Comparison of ENCODE assay signal across 8 cellular contexts in genomic region chr2:170530284-170530745, GRCh38.
DNase-seq lines count a peak whose midpoint lies in the region; ATAC-seq and TF ChIP-seq lines count a peak whose summit lies in the region.

No MANE protein-coding gene starts in this region.

- H3K4me2 ChIP-seq in BLaER1 = peak overlapping the region; percentile 54

- no peaks in the 10 kb centered on the region for H3K36me3 ChIP-seq in BLaER1
- H3K36me3 ChIP-seq in CD8-positive, alpha-beta memory T cell (ENCODE audit: insufficient read depth, low read length) = no peaks in the 10 kb centered on the region

- H3K4me1 Mint-ChIP-seq in CD8-positive, alpha-beta memory T cell = peaks cover 0 to under 1% (median 0%) of the 10 kb centered on the region in 3 donors

- H3K9me3 Mint-ChIP-seq in CD8-positive, alpha-beta memory T cell = peaks cover 0 to 2% (median 0%) of the 10 kb centered on the region in 5 donors

- H3K4me3 Mint-ChIP-seq in CD8-positive, alpha-beta memory T cell = no peak overlapping the region

- no peak overlapping the region for H3K27ac Mint-ChIP-seq in CD8-positive, alpha-beta memory T cell

- in situ Hi-C loops in astrocyte of the spinal cord (cut with HindIII; ENCODE audit: low sequenced_read_pairs) = no loop called here

- no peak overlapping the region for H3K27ac ChIP-seq in BLaER1
- H3K27ac ChIP-seq in CD8-positive, alpha-beta memory T cell (ENCODE audit: low read depth, low read length) = no peak overlapping the region

- H3K27me3 Mint-ChIP-seq in CD8-positive, alpha-beta memory T cell = peaks cover 6 to 9% of the 10 kb centered on the region in 2 donors

- H3K9me3 ChIP-seq in BLaER1 = no peaks in the 10 kb centered on the region
- H3K9me3 ChIP-seq in CD8-positive, alpha-beta memory T cell (ENCODE audit: low read length) = no peaks in the 10 kb centered on the region

- peak; percentile 96 for DNase-seq in NCI-H1694 (lab: John Stamatoyannopoulos, UW)
- peak; percentile 97 for DNase-seq in astrocyte of the spinal cord (ENCODE audit: low read depth, low spot score)
- DNase-seq in left lobe of liver (ENCODE audit: low spot score) = peak; percentile 77
- DNase-seq in ureter (ENCODE audit: low spot score) = peak; percentile 71
- no peak for DNase-seq in stimulated activated CD4-positive, alpha-beta T cell treated with anti-CD3 and anti-CD28 coated beads, Interleukin-2, amount 100 ng/mL, for 48 hours
- no peak for DNase-seq in activated effector memory CD4-positive, alpha-beta T cell treated with anti-CD3 and anti-CD28 coated beads, Interleukin-2, amount 50 U/mL, for 16 hours
- DNase-seq in CD8-positive, alpha-beta memory T cell = no peak

- CTCF ChIA-PET in CD8-positive, alpha-beta memory T cell (lab: Charles Lee) = no interaction called here

- no peaks in the 10 kb centered on the region for H3K27me3 ChIP-seq in BLaER1
- H3K27me3 ChIP-seq in CD8-positive, alpha-beta memory T cell (ENCODE audit: insufficient read depth, low read length, poor library complexity, severe bottlenecking) = no peaks in the 10 kb centered on the region

- no peak overlapping the region for H3K9ac ChIP-seq in BLaER1

- ATAC-seq in left lobe of liver = peak; percentile 97

- H3K4me3 ChIP-seq in BLaER1 (no peak overlapping the region), astrocyte of the spinal cord (ENCODE audit: low read depth, low read length) (no peak overlapping the region)
- H3K4me3 ChIP-seq in CD8-positive, alpha-beta memory T cell (ENCODE audit: low read length) = no peak overlapping the region

- no peaks in the 10 kb centered on the region for H4K20me1 ChIP-seq in BLaER1

- TF ChIP-seq CTCF in astrocyte of the spinal cord (IDR thresholded peaks at IDR 0.05; ENCODE audit: low read depth, low read length) = peak; percentile 10

- H3K36me3 Mint-ChIP-seq in CD8-positive, alpha-beta memory T cell = no peaks in the 10 kb centered on the region

- peaks cover 9% of the 10 kb centered on the region for H3K4me1 ChIP-seq in BLaER1
- no peaks in the 10 kb centered on the region for H3K4me1 ChIP-seq in CD8-positive, alpha-beta memory T cell (ENCODE audit: insufficient read depth, low read length)

- POLR2A ChIA-PET in CD8-positive, alpha-beta memory T cell (lab: Charles Lee) = no interaction called here

Comparison
In these comparisons a context has a peak if more than half of its experiments do, and no peak if none do; other contexts are left out.
1. DNase-seq: peak in NCI-H1694 (single experiment), astrocyte of the spinal cord (single experiment), left lobe of liver (single experiment) and ureter (single experiment); none in stimulated activated CD4-positive, alpha-beta T cell treated with anti-CD3 and anti-CD28 coated beads, Interleukin-2, amount 100 ng/mL, for 48 hours (0 of 2), activated effector memory CD4-positive, alpha-beta T cell treated with anti-CD3 and anti-CD28 coated beads, Interleukin-2, amount 50 U/mL, for 16 hours (single experiment) and CD8-positive, alpha-beta memory T cell (0 of 5).